33 cellular contexts compared by ENCODE assay signal in the genomic region with DNA sequence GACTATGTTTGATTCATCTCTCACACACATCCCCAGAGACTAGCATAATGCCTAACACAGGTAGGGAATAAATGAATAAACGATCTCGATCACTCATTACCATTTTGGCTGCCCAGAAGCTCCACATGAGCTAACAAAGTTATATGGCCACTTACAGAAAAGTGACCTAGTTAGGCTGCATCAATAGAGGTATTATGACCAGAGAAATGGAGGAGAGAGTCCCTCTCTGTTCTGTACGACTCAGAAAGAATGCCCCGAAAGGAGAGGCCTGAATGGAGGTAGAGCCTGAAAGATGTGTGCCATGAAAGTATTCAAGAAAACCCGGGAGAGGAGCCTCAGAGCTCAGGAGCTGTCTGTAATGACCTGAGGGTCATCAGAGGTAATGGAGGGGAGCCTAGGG.
"Had no signal": no experiment of that assay in that cellular context is flagged by ENCODE, and none has a peak within 500 bp of the region (broad histone marks: within the 10 kb centered on the region; RNA-seq: fewer than 3 reads in every experiment).

No MANE protein-coding gene starts in this region.

- H3K4me3 ChIP-seq: adrenal gland, body of pancreas, breast epithelium had no signal

- H3K36me3 ChIP-seq: adrenal gland, brain microvascular endothelial cell, breast epithelium had no signal

- H3K27me3 ChIP-seq: adrenal gland, body of pancreas, brain microvascular endothelial cell had no signal

- H3K4me1 ChIP-seq: adrenal gland, body of pancreas, breast epithelium had no signal

- ATAC-seq: activated CD8-positive, alpha-beta T cell treated with anti-CD3 and anti-CD28 coated beads for 36 hours; activated naive CD4-positive, alpha-beta T cell treated with anti-CD3 and anti-CD28 coated beads, Interleukin-2, amount 50 U/mL, for 72 hours; activated T-cell treated with anti-CD3 and anti-CD28 coated beads, Interleukin-2, amount 50 U/mL, for 4 hours; activated T-cell treated with anti-CD3 and anti-CD28 coated beads, Interleukin-2, amount 50 U/mL, for 72 hours; activated T-helper 17 cell treated with anti-CD3 and anti-CD28 coated beads, Interleukin-2, amount 50 U/mL, for 72 hours; body of pancreas had no signal

- DNase-seq: activated B cell treated with CpG ODN at 0.5 μM for 24 hours; activated CD4-positive, alpha-beta memory T cell treated with anti-CD3 and anti-CD28 coated beads for 36 hours; activated CD4-positive, alpha-beta T cell treated with anti-CD3 and anti-CD28 coated beads for 4 hours; activated CD4-positive, alpha-beta T cell treated with anti-CD3 and anti-CD28 coated beads, Interleukin-2, amount 10 ng/mL, durations not matched to agents 24 days and 14 days; activated CD4-positive, alpha-beta T cell treated with anti-CD3 and anti-CD28 coated beads, Interleukin-2, amount 50 U/mL, for 1 hour; activated CD4-positive, alpha-beta T cell treated with anti-CD3 and anti-CD28 coated beads, Interleukin-2, amount 50 U/mL, for 4 hours; activated CD4-positive, CD25-positive, alpha-beta regulatory T cell treated with anti-CD3 and anti-CD28 coated beads, Interleukin-2, amount 50 U/mL, for 72 hours; activated CD8-positive, alpha-beta T cell treated with anti-CD3 and anti-CD28 coated beads for 36 hours; activated effector memory CD4-positive, alpha-beta T cell treated with anti-CD3 and anti-CD28 coated beads, Interleukin-2, amount 50 U/mL, for 16 hours; activated gamma-delta T cell treated with Interleukin-2 at 50 U/mL for 16 hours; activated naive CD4-positive, alpha-beta T cell; activated naive CD4-positive, alpha-beta T cell treated with anti-CD3 and anti-CD28 coated beads for 36 hours; activated naive CD4-positive, alpha-beta T cell treated with anti-CD3 and anti-CD28 coated beads, Interleukin-2, amount 50 U/mL, for 16 hours; activated naive CD8-positive, alpha-beta T cell treated with anti-CD3 and anti-CD28 coated beads for 36 hours; activated T-cell treated with anti-CD3 and anti-CD28 coated beads for 4 hours; activated T-cell treated with anti-CD3 and anti-CD28 coated beads, Interleukin-2, amount 50 U/mL, for 1 hour; activated T-cell treated with anti-CD3 and anti-CD28 coated beads, Interleukin-2, amount 50 U/mL, for 4 hours; activated T-cell treated with anti-CD3 and anti-CD28 coated beads, Interleukin-2, amount 50 U/mL, for 72 hours; adrenal gland; amniotic stem cell; aorta; body of pancreas; brain microvascular endothelial cell; central memory CD4-positive, alpha-beta T cell; T-helper 1 cell; T-helper 2 cell; T-helper 9 cell had no signal

- H3K9me3 ChIP-seq: adrenal gland, body of pancreas, breast epithelium had no signal

- H3K27ac ChIP-seq: adrenal gland, body of pancreas, brain microvascular endothelial cell, breast epithelium, VCaP had no signal

- FAIRE-seq: astrocyte, TTC549 had no signal
